ENCODE assay signal across 21 cellular contexts in genomic region chr15:47744496-47744895, GRCh38. TPM values are rescaled to one million over a fixed set of nuclear protein-coding genes. Genes with fewer than 3 reads are reported as not detected.
"Had no signal": no experiment of that assay in that cellular context is flagged by ENCODE, and none has a peak within 500 bp of the region (broad histone marks: within the 10 kb centered on the region; RNA-seq: fewer than 3 reads in every experiment).

No MANE protein-coding gene starts in this region.

- H3K9me3 ChIP-seq: SK-N-SH had no signal

- H3K4me2 ChIP-seq: KMS-11, SK-N-SH had no signal

- H3K9ac ChIP-seq: KMS-11, SK-N-SH had no signal

- H3K4me3 ChIP-seq: K562 had no signal

- H3K27ac ChIP-seq: HL-60, KMS-11, RWPE1 had no signal

- ATAC-seq: K562 had no signal

- DNase-seq: Kasumi-1, MM.1S, NCI-H1092 treated with DMSO at 0.1 percent for 48 hours, NCI-H1436, NCI-H187, NCI-H2029, NCI-H2081 treated with DMSO at 0.1 percent for 48 hours, NCI-H2171, NCI-H226, NCI-H446, NCI-H510A, NCI-H524 treated with DMSO at 0.1 percent for 48 hours, NCI-H69, NCI-H774, SHP77, SK-N-SH had no signal

RNA-seq across cellular contexts. Expression of gene SEMA6D, which starts 27.2 kb away (rescaled TPM):
- total RNA-seq: K562 had no signal
- polyA plus RNA-seq: IgD-negative memory B cell, K562 had no signal
